ENCODE assay signal across 8 cellular contexts in the genomic region with DNA sequence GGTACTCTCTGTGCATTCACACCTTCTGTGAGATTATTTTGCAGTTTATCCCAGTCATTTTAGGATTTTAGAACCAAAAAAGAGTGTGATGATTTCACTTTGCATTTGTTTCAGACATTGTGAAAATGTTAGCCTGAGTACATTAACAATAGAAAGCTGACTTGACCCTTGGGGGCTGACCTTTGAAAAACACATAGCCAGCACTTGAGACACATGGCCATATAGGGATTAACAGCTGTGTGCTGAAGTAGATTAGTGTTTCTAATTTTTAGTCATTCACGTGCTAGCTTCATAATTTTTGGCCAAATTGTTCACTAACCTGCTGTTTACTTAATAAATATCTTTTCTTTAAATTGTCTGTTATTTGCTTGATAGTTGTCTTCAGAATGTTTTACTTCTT. TPM values are rescaled to one million over a fixed set of nuclear protein-coding genes. Genes with fewer than 3 reads are reported as not detected.
A peak's percentile ranks its signal among the peaks of the same experiment; 100 is the strongest.
DNase-seq lines count a peak whose midpoint lies in the region; ATAC-seq and TF ChIP-seq lines count a peak whose summit lies in the region.

No MANE protein-coding gene starts in this region.

- no peak for DNase-seq in activated naive CD4-positive, alpha-beta T cell (lab: John Stamatoyannopoulos, UW)
- DNase-seq in ascending aorta (ENCODE audit: low spot score in 2 of 2) (no peak), left lung (no peak), type B pancreatic cell (ENCODE audit: extremely low spot score, unreplicated experiment) (no peak), SIG-M5 treated with dmso at 0.1 percent for 504 hours (lab: John Stamatoyannopoulos, UW; ENCODE audit: unreplicated experiment) (no peak)

- no peaks in the 10 kb centered on the region for H3K9me3 Mint-ChIP-seq in activated naive CD4-positive, alpha-beta T cell treated with anti-CD3 and anti-CD28 coated beads, Interleukin-2, amount 50 U/mL, for 24 hours
- no peaks in the 10 kb centered on the region for H3K9me3 Mint-ChIP-seq in type B pancreatic cell

- no peaks in the 10 kb centered on the region for H3K9me3 ChIP-seq in ascending aorta
- H3K9me3 ChIP-seq in left lung: no peaks in the 10 kb centered on the region

- H3K36me3 Mint-ChIP-seq in activated naive CD4-positive, alpha-beta T cell treated with anti-CD3 and anti-CD28 coated beads, Interleukin-2, amount 50 U/mL, for 24 hours: peaks cover 23% of the 10 kb centered on the region
- peaks cover 23% of the 10 kb centered on the region for H3K36me3 Mint-ChIP-seq in type B pancreatic cell

- no peaks in the 10 kb centered on the region for H3K27me3 Mint-ChIP-seq in activated naive CD4-positive, alpha-beta T cell treated with anti-CD3 and anti-CD28 coated beads, Interleukin-2, amount 50 U/mL, for 24 hours
- no peaks in the 10 kb centered on the region for H3K27me3 Mint-ChIP-seq in type B pancreatic cell

- H3K27me3 ChIP-seq in ascending aorta: no peaks in the 10 kb centered on the region
- no peaks in the 10 kb centered on the region for H3K27me3 ChIP-seq in left lung

- H3K36me3 ChIP-seq in ascending aorta (peaks cover 6 to 13% of the 10 kb centered on the region in 2 donors), left lung (peaks cover 0 to 12% of the 10 kb centered on the region in 2 donors)

- no peak for TF ChIP-seq CTCF in ascending aorta (IDR thresholded peaks at IDR 0.05)
- no peak for TF ChIP-seq CTCF in left lung (IDR thresholded peaks at IDR 0.05)
- TF ChIP-seq CTCF in type B pancreatic cell (conservative IDR thresholded peaks at IDR 0.05): no peak

- H3K27ac Mint-ChIP-seq in activated naive CD4-positive, alpha-beta T cell treated with anti-CD3 and anti-CD28 coated beads, Interleukin-2, amount 50 U/mL, for 24 hours: no peak overlapping the region
- no peak overlapping the region for H3K27ac Mint-ChIP-seq in type B pancreatic cell

- peaks cover 75% of the 10 kb centered on the region for H3K4me1 Mint-ChIP-seq in activated naive CD4-positive, alpha-beta T cell treated with anti-CD3 and anti-CD28 coated beads, Interleukin-2, amount 50 U/mL, for 24 hours
- peaks cover 37% of the 10 kb centered on the region for H3K4me1 Mint-ChIP-seq in type B pancreatic cell (ENCODE audit: unreplicated experiment)

- H3K4me1 ChIP-seq in ascending aorta (peaks cover 3 to 28% of the 10 kb centered on the region in 2 donors), left lung (peaks cover 30 to 76% of the 10 kb centered on the region in 2 donors)

- ATAC-seq in left lung: no peak
- ATAC-seq in GM21515 (IDR thresholded peaks at IDR 0.05; ENCODE audit: unreplicated experiment): no peak
- ATAC-seq in HG02623 (IDR thresholded peaks at IDR 0.05; ENCODE audit: unreplicated experiment): no peak

- peak overlapping the region; percentile 74 to 93 for H3K4me3 ChIP-seq in ascending aorta
- H3K4me3 ChIP-seq in left lung: peak overlapping the region in 1 of 2 donors; percentile 79

- H3K27ac ChIP-seq in ascending aorta (peak overlapping the region; percentile 12 to 99), left lung (peak overlapping the region; percentile 28 to 59)

- intact Hi-C loops in ascending aorta (cut with DNase I): no loop called here
- intact Hi-C loops in left lung (cut with DNase I): no loop called here

- peak overlapping the region; percentile 92 for H3K4me3 Mint-ChIP-seq in activated naive CD4-positive, alpha-beta T cell treated with anti-CD3 and anti-CD28 coated beads, Interleukin-2, amount 50 U/mL, for 24 hours
- peak overlapping the region; percentile 100 for H3K4me3 Mint-ChIP-seq in type B pancreatic cell

RNA-seq across cellular contexts. Expression of a gene that starts 3.5 kb away (rescaled TPM):
- 57.0 TPM for total RNA-seq in ascending aorta
- total RNA-seq in left lung: 10 to 100 TPM; 44.1 to 44.4 TPM
- 54.2 and 63.1 TPM in 2 replicates for total RNA-seq in type B pancreatic cell (ENCODE audit: low replicate concordance)

RNA-seq across cellular contexts. Expression of a gene that starts 51.5 kb away (rescaled TPM):
- total RNA-seq in ascending aorta: 6.4 TPM
- 10 to 100 TPM; 28.3 to 50.3 TPM for total RNA-seq in left lung
- total RNA-seq in type B pancreatic cell (ENCODE audit: low replicate concordance): 29.5 and 43.0 TPM in 2 replicates
